In the genomic region with DNA sequence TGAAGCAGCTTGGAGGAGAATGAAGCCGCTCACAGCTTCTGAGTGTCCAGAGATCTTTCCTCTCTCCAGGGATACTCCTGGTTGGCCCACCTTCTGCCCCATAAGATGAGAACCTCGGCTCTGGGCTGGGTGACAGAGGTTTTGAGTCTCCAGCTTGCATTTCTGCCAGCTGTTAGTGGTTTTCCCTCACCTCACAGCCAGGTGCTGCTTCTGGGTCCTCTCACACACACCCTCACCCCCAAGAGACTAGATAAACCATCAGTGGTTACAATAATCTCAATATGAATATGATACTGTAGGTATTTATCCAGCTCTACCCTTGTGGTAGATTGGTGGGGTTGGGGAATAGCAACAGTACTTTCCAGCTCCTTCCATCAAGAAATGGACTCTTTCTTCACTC, we compare ENCODE assay signal across 15 cellular contexts.
DNase-seq lines count a peak whose midpoint lies in the region; ATAC-seq and TF ChIP-seq lines count a peak whose summit lies in the region.
"Had no signal": no experiment of that assay in that cellular context is flagged by ENCODE, and none has a peak within 500 bp of the region (broad histone marks: within the 10 kb centered on the region; RNA-seq: fewer than 3 reads in every experiment).

No MANE protein-coding gene starts in this region.

- H3K4me1 Mint-ChIP-seq in WTC11, result peaks cover 49% of the 10 kb centered on the region
- H3K4me1 Mint-ChIP-seq in stimulated activated memory B cell treated with anti-CD40 and anti-IgM and Interleukin-4, amounts not matched to agents 10 μg/mL and 1 μg/mL and 100 μg/mL, for 72 hours, result peaks cover 28% of the 10 kb centered on the region

- peak; percentile 35 for ATAC-seq in HG02798 (IDR thresholded peaks at IDR 0.05; ENCODE audit: poor library complexity, unreplicated experiment)
- no peak for ATAC-seq in WTC11
- ATAC-seq in stimulated activated memory B cell treated with anti-CD40 and anti-IgM and Interleukin-4, amounts not matched to agents 10 μg/mL and 1 μg/mL and 100 μg/mL, for 72 hours, result no peak

- CTCF ChIA-PET in WTC11 (lab: Charles Lee), result interaction anchor here (1.0 to 1.5 kb wide), 10 partner anchors 10 to 387 kb away, joined by 3 to 8 read pairs (median 4); no protein-coding TSS in a partner anchor

- TF ChIP-seq CTCF in GM12864 (IDR thresholded peaks at IDR 0.05; ENCODE audit: low read depth, low read length, missing control alignments) (no peak), WTC11 (IDR thresholded peaks at IDR 0.05) (no peak)

- peaks cover 27% of the 10 kb centered on the region for H3K9me3 Mint-ChIP-seq in WTC11
- peaks cover 6% of the 10 kb centered on the region for H3K9me3 Mint-ChIP-seq in stimulated activated memory B cell treated with anti-CD40 and anti-IgM and Interleukin-4, amounts not matched to agents 10 μg/mL and 1 μg/mL and 100 μg/mL, for 72 hours
- H3K9me3 Mint-ChIP-seq: T-helper 1 cell treated with Interleukin-12 subunit alpha and Interleukin-12 subunit beta and Interleukin-4 antibody, amounts not matched to agents 30 μg/mL and 1 μg/mL, for 36 hours had no signal

- peak overlapping the region; percentile 66; the same call in 1 of the 2 replicates for H3K4me3 Mint-ChIP-seq in WTC11
- no peak overlapping the region for H3K4me3 Mint-ChIP-seq in stimulated activated memory B cell treated with anti-CD40 and anti-IgM and Interleukin-4, amounts not matched to agents 10 μg/mL and 1 μg/mL and 100 μg/mL, for 72 hours
- H3K4me3 Mint-ChIP-seq: T-helper 1 cell treated with Interleukin-12 subunit alpha and Interleukin-12 subunit beta and Interleukin-4 antibody, amounts not matched to agents 30 μg/mL and 1 μg/mL, for 36 hours had no signal

- peak overlapping the region; percentile 53; the same call in 1 of the 2 replicates for H3K4me3 ChIP-seq in GM12864 (ENCODE audit: low read depth, low read length)
- H3K4me3 ChIP-seq: HAP-1 had no signal

- no peak overlapping the region for H3K27ac Mint-ChIP-seq in WTC11
- peak overlapping the region; percentile 38 for H3K27ac Mint-ChIP-seq in stimulated activated memory B cell treated with anti-CD40 and anti-IgM and Interleukin-4, amounts not matched to agents 10 μg/mL and 1 μg/mL and 100 μg/mL, for 72 hours
- H3K27ac Mint-ChIP-seq: T-helper 1 cell treated with Interleukin-12 subunit alpha and Interleukin-12 subunit beta and Interleukin-4 antibody, amounts not matched to agents 30 μg/mL and 1 μg/mL, for 36 hours had no signal

- POLR2A ChIA-PET in WTC11 (lab: Charles Lee), result interaction anchor here (1.0 to 2.7 kb wide), 3 partner anchors 11 to 55 kb away, joined by 3 to 10 read pairs (median 5); no protein-coding TSS in a partner anchor

- H3K36me3 Mint-ChIP-seq in WTC11, result peaks cover 22% of the 10 kb centered on the region
- H3K36me3 Mint-ChIP-seq in stimulated activated memory B cell treated with anti-CD40 and anti-IgM and Interleukin-4, amounts not matched to agents 10 μg/mL and 1 μg/mL and 100 μg/mL, for 72 hours, result peaks cover 12% of the 10 kb centered on the region

- H3K27me3 Mint-ChIP-seq in WTC11 (ENCODE audit: low read depth), result peaks cover 22% of the 10 kb centered on the region
- no peaks in the 10 kb centered on the region for H3K27me3 Mint-ChIP-seq in stimulated activated memory B cell treated with anti-CD40 and anti-IgM and Interleukin-4, amounts not matched to agents 10 μg/mL and 1 μg/mL and 100 μg/mL, for 72 hours

- DNase-seq in GM12864 (ENCODE audit: low read depth) (no peak), WTC11 (ENCODE audit: low spot score) (no peak), NCI-H748 treated with DMSO at 0.1 percent for 48 hours (lab: John Stamatoyannopoulos, UW) (no peak), NCI-H2107 treated with DMSO at 0.1 percent for 48 hours (lab: John Stamatoyannopoulos, UW; ENCODE audit: unreplicated experiment) (no peak), hippocampal formation (lab: John Stamatoyannopoulos, UW) (no peak)
- DNase-seq in stimulated activated CD4-positive, alpha-beta T cell treated with anti-CD3 and anti-CD28 coated beads, Interleukin-1b, Interleukin-23, amount 100 ng/mL, for 48 hours, result no peak
- DNase-seq: DMS79 treated with DMSO at 0.1 percent for 48 hours, KG1, NCI-H1694 treated with DMSO at 0.1 percent for 48 hours, NCI-H510A, NCI-H82 had no signal

TF ChIP-seq in WTC11, 78 proteins besides CTCF, POLR2A, EP300 and RAD21:
- no peak for TF ChIP-seq TEAD1 (CRISPR knock-in tag; IDR thresholded peaks at IDR 0.05)
- TF ChIP-seq, protein P1, sequence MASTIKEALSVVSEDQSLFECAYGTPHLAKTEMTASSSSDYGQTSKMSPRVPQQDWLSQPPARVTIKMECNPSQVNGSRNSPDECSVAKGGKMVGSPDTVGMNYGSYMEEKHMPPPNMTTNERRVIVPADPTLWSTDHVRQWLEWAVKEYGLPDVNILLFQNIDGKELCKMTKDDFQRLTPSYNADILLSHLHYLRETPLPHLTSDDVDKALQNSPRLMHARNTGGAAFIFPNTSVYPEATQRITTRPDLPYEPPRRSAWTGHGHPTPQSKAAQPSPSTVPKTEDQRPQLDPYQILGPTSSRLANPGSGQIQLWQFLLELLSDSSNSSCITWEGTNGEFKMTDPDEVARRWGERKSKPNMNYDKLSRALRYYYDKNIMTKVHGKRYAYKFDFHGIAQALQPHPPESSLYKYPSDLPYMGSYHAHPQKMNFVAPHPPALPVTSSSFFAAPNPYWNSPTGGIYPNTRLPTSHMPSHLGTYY (CRISPR knock-in tag; IDR thresholded peaks at IDR 0.05), result no peak
- TF ChIP-seq, protein P2, sequence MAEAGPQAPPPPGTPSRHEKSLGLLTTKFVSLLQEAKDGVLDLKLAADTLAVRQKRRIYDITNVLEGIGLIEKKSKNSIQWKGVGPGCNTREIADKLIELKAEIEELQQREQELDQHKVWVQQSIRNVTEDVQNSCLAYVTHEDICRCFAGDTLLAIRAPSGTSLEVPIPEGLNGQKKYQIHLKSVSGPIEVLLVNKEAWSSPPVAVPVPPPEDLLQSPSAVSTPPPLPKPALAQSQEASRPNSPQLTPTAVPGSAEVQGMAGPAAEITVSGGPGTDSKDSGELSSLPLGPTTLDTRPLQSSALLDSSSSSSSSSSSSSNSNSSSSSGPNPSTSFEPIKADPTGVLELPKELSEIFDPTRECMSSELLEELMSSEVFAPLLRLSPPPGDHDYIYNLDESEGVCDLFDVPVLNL (CRISPR knock-in tag; IDR thresholded peaks at IDR 0.05; ENCODE audit: borderline replicate concordance, low read depth), result no peak
- TF ChIP-seq, protein P3, sequence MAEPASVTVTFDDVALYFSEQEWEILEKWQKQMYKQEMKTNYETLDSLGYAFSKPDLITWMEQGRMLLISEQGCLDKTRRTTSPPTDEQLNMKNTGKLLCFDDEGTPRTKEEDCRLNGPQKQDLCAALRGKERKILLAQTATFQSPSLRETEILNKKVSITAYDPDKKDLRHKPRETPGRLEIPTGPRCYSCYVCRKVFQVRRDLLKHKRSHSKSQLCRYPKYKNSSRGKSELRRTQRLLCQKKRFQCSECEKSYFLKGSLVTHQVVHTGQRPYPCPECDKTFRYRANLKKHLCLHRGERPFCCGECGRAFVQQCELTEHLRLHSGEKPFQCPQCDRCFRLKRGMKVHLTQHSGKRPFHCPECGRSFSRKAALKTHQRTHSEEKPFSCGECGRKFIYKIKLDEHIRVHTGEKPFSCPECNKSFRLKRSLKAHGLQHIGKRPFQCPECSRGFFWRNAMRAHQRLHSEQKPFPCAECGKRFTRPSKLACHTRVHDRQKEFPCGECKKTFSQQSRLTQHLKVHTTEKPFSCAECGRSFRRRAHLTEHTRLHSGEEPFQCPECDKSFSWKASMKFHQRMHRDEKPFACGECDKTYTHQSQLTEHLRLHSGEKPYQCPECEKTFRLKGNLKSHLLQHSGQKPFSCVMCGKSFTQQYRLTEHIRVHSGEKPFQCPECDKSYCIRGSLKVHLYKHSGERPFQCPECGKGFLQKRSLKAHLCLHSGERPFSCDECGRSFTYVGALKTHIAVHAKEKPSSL (CRISPR knock-in tag; conservative IDR thresholded peaks at IDR 0.05), result no peak
- TF ChIP-seq NR2C2 (CRISPR knock-in tag; IDR thresholded peaks at IDR 0.05), result no peak
- TF ChIP-seq, protein P4, sequence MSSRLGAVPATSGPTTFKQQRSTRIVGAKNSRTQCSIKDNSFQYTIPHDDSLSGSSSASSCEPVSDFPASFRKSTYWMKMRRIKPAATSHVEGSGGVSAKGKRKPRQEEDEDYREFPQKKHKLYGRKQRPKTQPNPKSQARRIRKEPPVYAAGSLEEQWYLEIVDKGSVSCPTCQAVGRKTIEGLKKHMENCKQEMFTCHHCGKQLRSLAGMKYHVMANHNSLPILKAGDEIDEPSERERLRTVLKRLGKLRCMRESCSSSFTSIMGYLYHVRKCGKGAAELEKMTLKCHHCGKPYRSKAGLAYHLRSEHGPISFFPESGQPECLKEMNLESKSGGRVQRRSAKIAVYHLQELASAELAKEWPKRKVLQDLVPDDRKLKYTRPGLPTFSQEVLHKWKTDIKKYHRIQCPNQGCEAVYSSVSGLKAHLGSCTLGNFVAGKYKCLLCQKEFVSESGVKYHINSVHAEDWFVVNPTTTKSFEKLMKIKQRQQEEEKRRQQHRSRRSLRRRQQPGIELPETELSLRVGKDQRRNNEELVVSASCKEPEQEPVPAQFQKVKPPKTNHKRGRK (CRISPR knock-in tag; IDR thresholded peaks at IDR 0.05; ENCODE audit: borderline replicate concordance), result no peak
- TF ChIP-seq OVOL2 (CRISPR knock-in tag; IDR thresholded peaks at IDR 0.05; ENCODE audit: borderline replicate concordance), result no peak
